In the genomic region with DNA sequence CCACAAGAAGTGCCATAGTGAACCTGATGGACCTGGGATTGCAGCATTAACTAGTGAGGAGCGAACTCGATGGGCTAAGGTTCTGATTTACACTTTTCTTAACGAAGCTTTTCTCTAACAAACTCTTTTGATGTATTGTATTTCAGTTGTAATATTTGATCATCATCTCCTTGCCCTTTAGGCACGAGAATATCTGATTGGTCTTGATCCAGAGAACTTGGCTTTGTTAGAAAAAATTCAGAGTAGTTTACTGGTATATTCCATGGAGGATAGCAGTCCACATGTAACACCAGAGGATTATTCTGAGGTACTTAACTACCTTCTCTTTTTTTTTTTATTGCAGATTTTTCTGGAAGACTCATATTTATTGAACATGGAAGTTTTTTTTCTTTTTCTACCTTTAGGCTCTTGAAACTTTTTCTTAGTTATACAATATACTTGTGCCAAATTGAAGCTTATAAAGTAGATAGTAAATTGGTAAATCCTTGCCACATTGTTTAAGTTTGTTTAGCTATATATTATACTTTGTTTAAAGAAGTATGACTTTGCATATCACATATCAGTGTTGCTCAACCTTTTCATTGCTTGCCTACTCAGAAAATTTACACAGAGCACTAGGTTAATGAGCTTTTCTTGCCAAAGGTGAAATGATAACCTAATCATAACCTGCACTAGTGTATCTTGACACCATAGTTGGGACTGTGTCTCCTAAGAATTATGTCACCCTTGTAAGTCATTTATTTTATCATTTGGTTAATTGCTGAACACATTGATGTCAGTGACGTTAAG, we compare ENCODE assay signal across 31 cellular contexts.
"Had no signal": no experiment of that assay in that cellular context is flagged by ENCODE, and none has a peak within 500 bp of the region (broad histone marks: within the 10 kb centered on the region; RNA-seq: fewer than 3 reads in every experiment).

No MANE protein-coding gene starts in this region.

- FAIRE-seq: endometrium, pancreas had no signal

- H3K4me1 ChIP-seq: breast epithelium, gastrocnemius medialis, pancreas, prostate gland, sigmoid colon, tibial artery, upper lobe of right lung had no signal

- ATAC-seq: gastrocnemius medialis; left ventricle myocardium superior; pancreas; stimulated activated memory B cell treated with anti-CD40 and anti-IgM and Interleukin-4, amounts not matched to agents 10 μg/mL and 1 μg/mL and 100 μg/mL, for 72 hours; stimulated activated naive CD8-positive, alpha-beta T cell treated with anti-CD3 and anti-CD28 coated beads, Interleukin-15, amount 100 ng/mL, for 72 hours; upper lobe of right lung had no signal

- H3K36me3 ChIP-seq: breast epithelium, neutrophil, pancreas, prostate gland, upper lobe of right lung had no signal

- DNase-seq: activated CD4-positive, alpha-beta T cell treated with anti-CD3 and anti-CD28 coated beads for 4 hours; activated CD4-positive, alpha-beta T cell treated with anti-CD3 and anti-CD28 coated beads, Interleukin-2, amount 50 U/mL, for 4 hours; activated CD4-positive, CD25-positive, alpha-beta regulatory T cell; activated effector memory CD4-positive, alpha-beta T cell treated with Interleukin-2 at 50 U/mL for 16 hours; activated naive CD4-positive, alpha-beta T cell treated with anti-CD3 and anti-CD28 coated beads for 36 hours; activated naive CD8-positive, alpha-beta T cell treated with anti-CD3 and anti-CD28 coated beads, Interleukin-2, amount 10 ng/mL, durations not matched to agents 7 days and 5 days; activated T-cell treated with anti-CD3 and anti-CD28 coated beads for 4 hours; dermis blood vessel endothelial cell; effector CD8-positive, alpha-beta T cell; esophagus squamous epithelium; gastrocnemius medialis; glutamatergic neuron; islet precursor cell; left ventricle myocardium superior; pancreas; retina; sigmoid colon; stimulated activated CD4-positive, alpha-beta T cell treated with anti-CD3 and anti-CD28 coated beads, Interleukin-1b, Interleukin-23, amount 100 ng/mL, for 48 hours; stimulated activated CD4-positive, alpha-beta T cell treated with anti-CD3 and anti-CD28 coated beads, Interleukin-4, amount 100 ng/mL, for 4 hours; stimulated activated CD8-positive, alpha-beta memory T cell treated with anti-CD3 and anti-CD28 coated beads, Interleukin-4, amount 100 ng/mL, for 48 hours; stimulated activated naive CD8-positive, alpha-beta T cell treated with anti-CD3 and anti-CD28 coated beads, Interleukin-15, amount 100 ng/mL, for 72 hours; T-helper 1 cell; tibial artery; upper lobe of right lung had no signal

- H3K27me3 ChIP-seq: breast epithelium, esophagus squamous epithelium, gastrocnemius medialis, neutrophil, pancreas, sigmoid colon, tibial artery, upper lobe of right lung had no signal

- H3K4me3 ChIP-seq: breast epithelium, esophagus squamous epithelium, gastrocnemius medialis, pancreas, prostate gland, sigmoid colon, smooth muscle cell, tibial artery, upper lobe of right lung had no signal

- H3K27ac ChIP-seq: breast epithelium, epithelial cell of prostate, esophagus squamous epithelium, gastrocnemius medialis, neutrophil, pancreas, prostate gland, sigmoid colon, tibial artery, upper lobe of right lung had no signal

- H3K4me2 ChIP-seq: smooth muscle cell had no signal

- H3K9me3 ChIP-seq: breast epithelium, esophagus squamous epithelium, gastrocnemius medialis, neutrophil, pancreas, prostate gland, sigmoid colon, tibial artery, upper lobe of right lung had no signal
